ENCODE assay signal across 8 cellular contexts in the genomic region with DNA sequence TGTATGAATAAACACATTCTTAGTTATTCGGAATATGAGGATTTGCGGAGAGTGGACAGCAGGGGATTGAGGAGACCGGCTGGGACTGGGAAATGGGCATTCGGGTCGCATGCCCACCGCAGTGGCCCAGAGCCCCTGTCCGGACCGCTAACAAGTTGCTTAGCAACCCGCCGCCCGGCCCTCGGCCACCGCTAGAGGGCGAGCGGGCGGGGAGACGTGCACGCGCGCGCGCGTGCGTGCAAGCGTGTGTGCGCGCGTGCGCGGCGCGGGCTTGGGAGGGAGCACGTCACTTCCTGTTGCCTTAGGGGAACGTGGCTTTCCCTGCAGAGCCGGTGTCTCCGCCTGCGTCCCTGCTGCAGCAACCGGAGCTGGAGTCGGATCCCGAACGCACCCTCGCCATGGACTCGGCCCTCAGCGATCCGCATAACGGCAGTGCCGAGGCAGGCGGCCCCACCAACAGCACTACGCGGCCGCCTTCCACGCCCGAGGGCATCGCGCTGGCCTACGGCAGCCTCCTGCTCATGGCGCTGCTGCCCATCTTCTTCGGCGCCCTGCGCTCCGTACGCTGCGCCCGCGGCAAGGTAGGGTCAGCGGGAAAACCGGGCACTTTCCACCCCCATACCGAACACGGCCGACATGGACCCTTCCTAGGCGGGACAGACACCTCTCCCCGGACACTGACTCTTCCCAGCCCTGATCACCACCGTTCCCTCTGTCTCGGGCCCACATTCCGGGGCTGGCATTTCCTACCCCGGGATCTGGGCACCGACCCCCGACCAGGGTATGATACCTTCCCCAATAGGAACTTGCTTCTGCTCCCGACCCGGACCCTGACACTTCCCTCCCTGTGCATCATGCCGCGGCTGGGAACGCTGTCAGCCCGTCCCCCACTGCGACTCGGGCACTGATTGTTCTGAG. TPM values are rescaled to one million over a fixed set of nuclear protein-coding genes. Genes with fewer than 3 reads are reported as not detected.
DNase-seq lines count a peak whose midpoint lies in the region; ATAC-seq and TF ChIP-seq lines count a peak whose summit lies in the region.

Gene HM13, plus strand, starts transcription at position 289 of the 918 bp plus-strand sequence. Its CDS starts 110 bp downstream, at position 399.

- peak within 1 kb of the TSS; percentile 84 for H3K9ac ChIP-seq in mucosa of stomach (ENCODE audit: low read length)

- H3K4me1 ChIP-seq in OCI-LY7 (ENCODE audit: insufficient read depth, low read length, poor library complexity, severe bottlenecking) (peaks cover 16% of the 10 kb centered on the region), mucosa of stomach (ENCODE audit: control insufficient read depth, insufficient read depth, low read length) (peaks cover 30% of the 10 kb centered on the region)

- H3K27ac ChIP-seq in OCI-LY7 (ENCODE audit: low read depth, low read length, poor library complexity, severe bottlenecking): peak within 1 kb of the TSS; percentile 12

- peak within 1 kb of the TSS; percentile 99 for H3K4me2 ChIP-seq in OCI-LY7 (ENCODE audit: low read length)

- ATAC-seq in GM21447 (IDR thresholded peaks at IDR 0.05; ENCODE audit: unreplicated experiment): peak; percentile 85

- POLR2A ChIA-PET in OCI-LY7 (lab: Charles Lee): no interaction called here

- H3K9me2 ChIP-seq in OCI-LY7 (ENCODE audit: insufficient read depth, low read length): no peaks in the 10 kb centered on the region

- intact Hi-C loops in OCI-LY7 (cut with micrococcal nuclease; ENCODE audit: unreplicated experiment): loop anchor here (1.0 kb wide), 1 partner anchor 99 kb away; no protein-coding TSS in a partner anchor

- BruUV-seq in OCI-LY7 (replicated peaks; lab: Mats Ljungman, UMichigan): no TSS peak

- DNase-seq in DMS 273 treated with DMSO at 0.1 percent for 48 hours (lab: John Stamatoyannopoulos, UW): peak; percentile 60
- peak; percentile 98 for DNase-seq in HuH-7 (ENCODE audit: low spot score)
- DNase-seq in OCI-LY7 (ENCODE audit: low spot score): peak; percentile 97
- DNase-seq in activated T-cell treated with anti-CD3 and anti-CD28 coated beads for 48 hours (ENCODE audit: low read depth): peak; percentile 86
- DNase-seq in erythroblast (lab: John Stamatoyannopoulos, UW): peak; percentile 96 to 98
- DNase-seq in stimulated activated CD8-positive, alpha-beta memory T cell treated with anti-CD3 and anti-CD28 coated beads, Interleukin-7, amount 100 ng/mL, for 1 hour (ENCODE audit: low read depth in 2 of 2): peak; percentile 74 to 75

- CTCF ChIA-PET in OCI-LY7 (lab: Charles Lee; ENCODE audit: unreplicated experiment): interaction anchor here (0.7 kb wide), 1 partner anchor 207 kb away, joined by 23 read pairs; no protein-coding TSS in a partner anchor

- H2AFZ ChIP-seq in OCI-LY7 (ENCODE audit: low read length): peak within 1 kb of the TSS; percentile 85

- no peaks in the 10 kb centered on the region for H4K20me1 ChIP-seq in OCI-LY7 (ENCODE audit: insufficient read depth, low read length)

- peak; percentile 85 for TF ChIP-seq POLR2A in erythroblast (IDR thresholded peaks at IDR 0.05; ENCODE audit: low read length)

- H3K27me3 ChIP-seq in mucosa of stomach (ENCODE audit: control insufficient read depth, insufficient read depth, low read length): no peaks in the 10 kb centered on the region

- no peaks in the 10 kb centered on the region for H3K9me3 ChIP-seq in OCI-LY7 (ENCODE audit: low read length)
- no peaks in the 10 kb centered on the region for H3K9me3 ChIP-seq in mucosa of stomach (ENCODE audit: control insufficient read depth, low read length)

- H3K4me3 ChIP-seq in OCI-LY7 (ENCODE audit: low read depth, low read length, poor library complexity, severe bottlenecking) (peak within 1 kb of the TSS; percentile 89), mucosa of stomach (ENCODE audit: low read length) (peak within 1 kb of the TSS; percentile 89)

- peak; percentile 87 for TF ChIP-seq CTCF in OCI-LY7 (conservative IDR thresholded peaks at IDR 0.05; ENCODE audit: low read length)

- H3K36me3 ChIP-seq in OCI-LY7 (ENCODE audit: insufficient read depth, low read length) (peaks cover 22% of the 10 kb centered on the region; the same call in 1 of the 2 replicates), mucosa of stomach (ENCODE audit: control insufficient read depth, insufficient read depth, low read length) (no peaks in the 10 kb centered on the region)

- peaks cover 47% of the 10 kb centered on the region for H3K79me2 ChIP-seq in OCI-LY7 (ENCODE audit: insufficient read depth, low read depth, low read length)

RNA-seq across cellular contexts. Expression of gene HM13, which starts in this region (rescaled TPM):
- 43.6 and 51.3 TPM in 2 replicates for total RNA-seq in OCI-LY7 (2014; rRNA removed; shearing (Covaris generic))
- 142 and 148 TPM in 2 replicates for total RNA-seq in OCI-LY7 (2022)

Comparison
In these comparisons a context has a peak if more than half of its experiments do, and no peak if none do; other contexts are left out.
1. Peak in every context shown above with its lines: DNase-seq, ATAC-seq, H3K4me3 ChIP-seq and H3K27ac ChIP-seq.